ENCODE assay signal across 24 cellular contexts in genomic region chr9:20264896-20265295, GRCh38.
A peak's percentile ranks its signal among the peaks of the same experiment; 100 is the strongest.
DNase-seq lines count a peak whose midpoint lies in the region; ATAC-seq, FAIRE-seq and TF ChIP-seq lines count a peak whose summit lies in the region.
"Had no signal": no experiment of that assay in that cellular context is flagged by ENCODE, and none has a peak within 500 bp of the region (broad histone marks: within the 10 kb centered on the region; RNA-seq: fewer than 3 reads in every experiment).

No MANE protein-coding gene starts in this region.

- H3K27me3 Mint-ChIP-seq in neural crest cell (ENCODE audit: low read depth) = no peaks in the 10 kb centered on the region
- H3K27me3 Mint-ChIP-seq: B cell; CD4-positive, alpha-beta memory T cell; CD8-positive, alpha-beta memory T cell had no signal

- no peak for FAIRE-seq in H1 (lab: Jason Lieb, UNC)
- FAIRE-seq: A549, D721Med, G401.6, GM12891 had no signal

- DNase-seq in NCI-H82 (lab: John Stamatoyannopoulos, UW) (peak; percentile 1), NCI-H82 treated with DMSO at 0.1 percent for 48 hours (lab: John Stamatoyannopoulos, UW; ENCODE audit: unreplicated experiment) (no peak), BE2C (peak; percentile 62), H1 (ENCODE audit: low read depth in 1 of 2, low spot score in 2 of 2) (no peak), neural crest cell (ENCODE audit: low read depth, low spot score) (no peak)
- no peak for DNase-seq in effector CD4-positive, alpha-beta T cell
- DNase-seq: AML-193; C1 segment of cervical spinal cord; Caco-2; Calu3; CD4-positive, alpha-beta memory T cell; CD4-positive, CD25-positive, alpha-beta regulatory T cell; CD8-positive, alpha-beta memory T cell; DMS79 treated with DMSO at 0.1 percent for 48 hours; GF-D8 had no signal

- H3K18ac ChIP-seq in H1 (ENCODE audit: extremely low read depth, low read length) = no peak overlapping the region

- H3K4me3 Mint-ChIP-seq in neural crest cell = no peak overlapping the region
- H3K4me3 Mint-ChIP-seq: B cell; CD14-positive monocyte; CD4-positive, alpha-beta memory T cell; CD4-positive, CD25-positive, alpha-beta regulatory T cell; CD8-positive, alpha-beta memory T cell had no signal

- no peaks in the 10 kb centered on the region for H3K23me2 ChIP-seq in H1 (ENCODE audit: low read depth, low read length)

- H3K36me3 ChIP-seq in BE2C (no peaks in the 10 kb centered on the region), H1 (ENCODE audit: control insufficient read depth in 2 of 4, insufficient read depth in 4 of 4, low read length in 3 of 4) (no peaks in the 10 kb centered on the region)
- H3K36me3 ChIP-seq: BLaER1 had no signal

- no peak overlapping the region for H3K4me2 ChIP-seq in H1 (ENCODE audit: insufficient read depth in 1 of 2, low read depth in 2 of 2, low read length in 2 of 2)
- H3K4me2 ChIP-seq: A549, BLaER1 had no signal

- no peak overlapping the region for H2BK5ac ChIP-seq in H1 (ENCODE audit: low read depth, low read length)

- TF ChIP-seq RAD21 in H1 (IDR thresholded peaks at IDR 0.05 in 1 of 2, conservative IDR thresholded peaks at IDR 0.05 in 1 of 2; ENCODE audit: low read depth in 2 of 2, low read length in 2 of 2) = no peak

- 96% methylated on average over 7 of the region's 7 CpGs; no CpG with 5 or more reads in 1 of the 2 experiments for WGBS in H1 (ENCODE audit: extremely low coverage in 1 of 2, insufficient coverage in 1 of 2, insufficient read length in 1 of 2, insufficient replicate concordance in 2 of 2, low coverage in 1 of 2, low lambda C conversion rate in 2 of 2, missing lambda C conversion rate in 1 of 2), 2 experiments

- H3K36me3 Mint-ChIP-seq in neural crest cell (ENCODE audit: low read depth) = no peaks in the 10 kb centered on the region
- H3K36me3 Mint-ChIP-seq: CD14-positive monocyte; CD4-positive, alpha-beta memory T cell; CD4-positive, CD25-positive, alpha-beta regulatory T cell had no signal

- no peak overlapping the region for H3K27ac ChIP-seq in H1 (ENCODE audit: low read depth, low read length)
- H3K27ac ChIP-seq: 22Rv1, A549, BLaER1 had no signal

- POLR2A ChIA-PET in H1 (lab: Charles Lee; ENCODE audit: partially characterized antibody) = no interaction called here

- no peak overlapping the region for H4K5ac ChIP-seq in H1 (ENCODE audit: insufficient read length, low read depth, low read length)

- no peak overlapping the region for H4K8ac ChIP-seq in H1 (ENCODE audit: extremely low read depth, insufficient read depth, low read length)

- no peak overlapping the region for H3K4me3 ChIP-seq in BE2C (ENCODE audit: low read depth, low read length)
- no peak overlapping the region for H3K4me3 ChIP-seq in H1 (ENCODE audit: extremely low read depth in 1 of 4, insufficient read depth in 2 of 4, low read depth in 3 of 4, low read length in 4 of 4)
- H3K4me3 ChIP-seq: A549, BLaER1 had no signal

- ATAC-seq in GM18519 (IDR thresholded peaks at IDR 0.05; ENCODE audit: low FRiP score, unreplicated experiment) = no peak
- ATAC-seq: A549 had no signal

- H2BK20ac ChIP-seq in H1 (ENCODE audit: low read length) = no peak overlapping the region

- no peak overlapping the region for H2BK120ac ChIP-seq in H1 (replicated peaks; ENCODE audit: low read depth, low read length)

- no peak overlapping the region for H3K23ac ChIP-seq in H1 (ENCODE audit: insufficient read length)

- no peak overlapping the region for H3K14ac ChIP-seq in H1 (ENCODE audit: insufficient read length)

- H3K79me2 ChIP-seq in H1 (ENCODE audit: control insufficient read depth in 1 of 2, insufficient read depth in 2 of 2, low read length in 2 of 2) = no peaks in the 10 kb centered on the region

- H3K4ac ChIP-seq in H1 (replicated peaks; ENCODE audit: insufficient read length, low read depth, low read length) = peak overlapping the region; percentile 49

- H3K9me3 ChIP-seq in BE2C = no peaks in the 10 kb centered on the region
- peaks cover 4% of the 10 kb centered on the region in 2 experiments; a peak in 1 of 4 replicates for H3K9me3 ChIP-seq in H1 (ENCODE audit: insufficient read depth in 2 of 2, low read depth in 1 of 2, low read length in 1 of 2)
- H3K9me3 ChIP-seq: A549, Caco-2 had no signal

- no peak overlapping the region for H2AFZ ChIP-seq in H1 (ENCODE audit: low read length)

- H3K27me3 ChIP-seq in BE2C (no peaks in the 10 kb centered on the region), H1 (replicated peaks in 1 of 4; ENCODE audit: control insufficient read depth in 3 of 4, extremely low read depth in 1 of 4, insufficient read depth in 3 of 4, low read length in 3 of 4) (no peaks in the 10 kb centered on the region; a peak in 1 of 7 replicates)
- H3K27me3 ChIP-seq: BLaER1 had no signal

- no peak overlapping the region for H2BK15ac ChIP-seq in H1 (ENCODE audit: low read length)

- CTCF ChIA-PET in H1 (lab: Charles Lee; ENCODE audit: partially characterized antibody) = no interaction called here

- no peaks in the 10 kb centered on the region for H3K4me1 Mint-ChIP-seq in neural crest cell
- H3K4me1 Mint-ChIP-seq: B cell; CD14-positive monocyte; CD4-positive, alpha-beta memory T cell; CD8-positive, alpha-beta memory T cell had no signal

- no peak overlapping the region for H3K9ac ChIP-seq in H1 (replicated peaks in 1 of 4; ENCODE audit: extremely low read depth in 1 of 4, low read depth in 3 of 4, low read length in 3 of 4)
- H3K9ac ChIP-seq: BLaER1 had no signal

- no peak overlapping the region for H2AK5ac ChIP-seq in H1 (ENCODE audit: low read depth, low read length)

- TF ChIP-seq POLR2A in H1 (IDR thresholded peaks at IDR 0.05; ENCODE audit: control extremely low read depth in 1 of 2, low read depth in 2 of 2, low read length in 2 of 2) = no peak

- TF ChIP-seq EP300 in H1 (IDR thresholded peaks at IDR 0.05; ENCODE audit: borderline replicate concordance in 1 of 2, low read depth in 2 of 2, low read length in 2 of 2) = no peak

- TF ChIP-seq CTCF in BE2C (IDR thresholded peaks at IDR 0.05; ENCODE audit: low read depth, low read length) = no peak
- TF ChIP-seq CTCF in H1 (IDR thresholded peaks at IDR 0.05; ENCODE audit: control extremely low read depth in 1 of 3, insufficient read depth in 1 of 3, low read depth in 1 of 3, low read length in 3 of 3) = no peak
- TF ChIP-seq CTCF in neural crest cell (conservative IDR thresholded peaks at IDR 0.05) = no peak

- H3K56ac ChIP-seq in H1 (replicated peaks; ENCODE audit: insufficient read length, low read depth, low read length) = no peak overlapping the region

- no peaks in the 10 kb centered on the region for H3K9me3 Mint-ChIP-seq in neural crest cell

- peak overlapping the region; percentile 29 for H3K27ac Mint-ChIP-seq in neural crest cell (ENCODE audit: unreplicated experiment)
- H3K27ac Mint-ChIP-seq: B cell; CD14-positive monocyte; CD4-positive, alpha-beta memory T cell; CD4-positive, CD25-positive, alpha-beta regulatory T cell; CD8-positive, alpha-beta memory T cell had no signal

- no peaks in the 10 kb centered on the region for H4K20me1 ChIP-seq in H1 (replicated peaks in 1 of 2; ENCODE audit: control insufficient read depth in 1 of 2, insufficient read depth in 2 of 2, low read length in 2 of 2)
- H4K20me1 ChIP-seq: BLaER1 had no signal

- H4K91ac ChIP-seq in H1 (replicated peaks; ENCODE audit: insufficient read length, low read length) = no peak overlapping the region

- H2BK12ac ChIP-seq in H1 (ENCODE audit: low read depth, low read length) = no peak overlapping the region

- no peaks in the 10 kb centered on the region for H3K79me1 ChIP-seq in H1 (ENCODE audit: low read depth, low read length)

- no peaks in the 10 kb centered on the region for H3K4me1 ChIP-seq in BE2C
- no peaks in the 10 kb centered on the region for H3K4me1 ChIP-seq in H1 (replicated peaks in 1 of 4; ENCODE audit: control insufficient read depth in 3 of 4, insufficient read depth in 4 of 4, low read length in 3 of 4)
- H3K4me1 ChIP-seq: A549, BLaER1, Caco-2 had no signal

TF ChIP-seq in H1, 55 proteins besides CTCF, POLR2A, EP300 and RAD21:
- TF ChIP-seq TEAD4 (IDR thresholded peaks at IDR 0.05; ENCODE audit: low read depth, low read length) = no peak
- no peak for TF ChIP-seq POLR2AphosphoS5 (IDR thresholded peaks at IDR 0.05; ENCODE audit: low read depth, low read length)
- TF ChIP-seq CBX8 (IDR thresholded peaks at IDR 0.05; ENCODE audit: borderline replicate concordance, low read depth, low read length) = no peak
- TF ChIP-seq CREB1 (IDR thresholded peaks at IDR 0.05) = no peak
- TF ChIP-seq E2F6 (IDR thresholded peaks at IDR 0.05) = no peak
- TF ChIP-seq SIN3A (conservative IDR thresholded peaks at IDR 0.05 in 1 of 2, IDR thresholded peaks at IDR 0.05 in 1 of 2; ENCODE audit: low read depth in 1 of 2, low read length in 2 of 2) = no peak
- no peak for TF ChIP-seq SIRT6 (IDR thresholded peaks at IDR 0.05; ENCODE audit: low read length)
- no peak for TF ChIP-seq SP4 (IDR thresholded peaks at IDR 0.05; ENCODE audit: low read length)
- TF ChIP-seq CTBP2 (IDR thresholded peaks at IDR 0.05; ENCODE audit: borderline replicate concordance, insufficient read depth, insufficient read length, low read length) = no peak
- no peak for TF ChIP-seq RXRA (IDR thresholded peaks at IDR 0.05; ENCODE audit: insufficient read depth, low read depth, low read length)

Comparison
In these comparisons a context has a peak if more than half of its experiments do, and no peak if none do; other contexts are left out.
1. DNase-seq: peak in NCI-H82 (single experiment) and BE2C (single experiment); none in NCI-H82 treated with DMSO at 0.1 percent for 48 hours (single experiment), H1 (0 of 2), neural crest cell (single experiment) and effector CD4-positive, alpha-beta T cell (single experiment).